Comparison of ENCODE assay signal across 1 cellular context in the genomic region with DNA sequence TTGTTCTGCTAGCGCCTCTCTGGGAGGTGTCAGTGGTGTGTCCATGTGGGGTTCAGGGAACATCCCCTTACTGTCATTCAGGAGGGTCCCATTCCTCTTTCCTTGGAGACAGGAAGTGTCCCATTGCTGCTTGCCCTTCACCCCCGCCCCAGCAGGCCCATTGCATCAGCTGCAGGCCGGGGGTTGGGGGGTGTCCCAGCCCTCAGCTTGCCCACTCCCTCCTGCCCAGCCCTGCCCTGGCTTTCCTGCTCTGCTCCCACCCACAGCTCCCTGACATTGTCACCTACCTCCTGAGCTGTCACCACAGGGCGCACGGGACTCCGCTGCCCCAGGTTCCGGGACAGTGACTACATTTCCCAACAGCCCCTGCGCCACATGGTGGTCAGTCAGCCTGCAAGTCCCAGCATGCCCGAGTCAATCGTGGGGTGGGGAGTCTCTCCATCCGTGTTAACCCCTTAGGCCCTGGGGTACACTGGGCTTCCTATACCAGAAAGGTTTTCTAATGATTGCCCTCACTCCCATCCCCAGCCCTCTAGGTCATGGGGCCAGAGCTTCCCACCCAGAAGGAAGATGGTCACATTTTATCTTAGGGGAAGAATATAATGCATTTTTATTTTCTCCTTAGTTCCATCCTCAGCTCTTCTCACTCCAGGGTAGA.
A peak's percentile ranks its signal among the peaks of the same experiment; 100 is the strongest.
TF ChIP-seq lines count a peak whose summit lies in the region.

A gene (minus strand): TSS at position 351 of the 658 bp plus-strand sequence. CDS start 745 bp downstream, outside the sequence.

TF ChIP-seq in K562, 482 proteins besides CTCF, POLR2A, EP300 and RAD21 (continued from another document and continues in another):
- TF ChIP-seq, protein P1, sequence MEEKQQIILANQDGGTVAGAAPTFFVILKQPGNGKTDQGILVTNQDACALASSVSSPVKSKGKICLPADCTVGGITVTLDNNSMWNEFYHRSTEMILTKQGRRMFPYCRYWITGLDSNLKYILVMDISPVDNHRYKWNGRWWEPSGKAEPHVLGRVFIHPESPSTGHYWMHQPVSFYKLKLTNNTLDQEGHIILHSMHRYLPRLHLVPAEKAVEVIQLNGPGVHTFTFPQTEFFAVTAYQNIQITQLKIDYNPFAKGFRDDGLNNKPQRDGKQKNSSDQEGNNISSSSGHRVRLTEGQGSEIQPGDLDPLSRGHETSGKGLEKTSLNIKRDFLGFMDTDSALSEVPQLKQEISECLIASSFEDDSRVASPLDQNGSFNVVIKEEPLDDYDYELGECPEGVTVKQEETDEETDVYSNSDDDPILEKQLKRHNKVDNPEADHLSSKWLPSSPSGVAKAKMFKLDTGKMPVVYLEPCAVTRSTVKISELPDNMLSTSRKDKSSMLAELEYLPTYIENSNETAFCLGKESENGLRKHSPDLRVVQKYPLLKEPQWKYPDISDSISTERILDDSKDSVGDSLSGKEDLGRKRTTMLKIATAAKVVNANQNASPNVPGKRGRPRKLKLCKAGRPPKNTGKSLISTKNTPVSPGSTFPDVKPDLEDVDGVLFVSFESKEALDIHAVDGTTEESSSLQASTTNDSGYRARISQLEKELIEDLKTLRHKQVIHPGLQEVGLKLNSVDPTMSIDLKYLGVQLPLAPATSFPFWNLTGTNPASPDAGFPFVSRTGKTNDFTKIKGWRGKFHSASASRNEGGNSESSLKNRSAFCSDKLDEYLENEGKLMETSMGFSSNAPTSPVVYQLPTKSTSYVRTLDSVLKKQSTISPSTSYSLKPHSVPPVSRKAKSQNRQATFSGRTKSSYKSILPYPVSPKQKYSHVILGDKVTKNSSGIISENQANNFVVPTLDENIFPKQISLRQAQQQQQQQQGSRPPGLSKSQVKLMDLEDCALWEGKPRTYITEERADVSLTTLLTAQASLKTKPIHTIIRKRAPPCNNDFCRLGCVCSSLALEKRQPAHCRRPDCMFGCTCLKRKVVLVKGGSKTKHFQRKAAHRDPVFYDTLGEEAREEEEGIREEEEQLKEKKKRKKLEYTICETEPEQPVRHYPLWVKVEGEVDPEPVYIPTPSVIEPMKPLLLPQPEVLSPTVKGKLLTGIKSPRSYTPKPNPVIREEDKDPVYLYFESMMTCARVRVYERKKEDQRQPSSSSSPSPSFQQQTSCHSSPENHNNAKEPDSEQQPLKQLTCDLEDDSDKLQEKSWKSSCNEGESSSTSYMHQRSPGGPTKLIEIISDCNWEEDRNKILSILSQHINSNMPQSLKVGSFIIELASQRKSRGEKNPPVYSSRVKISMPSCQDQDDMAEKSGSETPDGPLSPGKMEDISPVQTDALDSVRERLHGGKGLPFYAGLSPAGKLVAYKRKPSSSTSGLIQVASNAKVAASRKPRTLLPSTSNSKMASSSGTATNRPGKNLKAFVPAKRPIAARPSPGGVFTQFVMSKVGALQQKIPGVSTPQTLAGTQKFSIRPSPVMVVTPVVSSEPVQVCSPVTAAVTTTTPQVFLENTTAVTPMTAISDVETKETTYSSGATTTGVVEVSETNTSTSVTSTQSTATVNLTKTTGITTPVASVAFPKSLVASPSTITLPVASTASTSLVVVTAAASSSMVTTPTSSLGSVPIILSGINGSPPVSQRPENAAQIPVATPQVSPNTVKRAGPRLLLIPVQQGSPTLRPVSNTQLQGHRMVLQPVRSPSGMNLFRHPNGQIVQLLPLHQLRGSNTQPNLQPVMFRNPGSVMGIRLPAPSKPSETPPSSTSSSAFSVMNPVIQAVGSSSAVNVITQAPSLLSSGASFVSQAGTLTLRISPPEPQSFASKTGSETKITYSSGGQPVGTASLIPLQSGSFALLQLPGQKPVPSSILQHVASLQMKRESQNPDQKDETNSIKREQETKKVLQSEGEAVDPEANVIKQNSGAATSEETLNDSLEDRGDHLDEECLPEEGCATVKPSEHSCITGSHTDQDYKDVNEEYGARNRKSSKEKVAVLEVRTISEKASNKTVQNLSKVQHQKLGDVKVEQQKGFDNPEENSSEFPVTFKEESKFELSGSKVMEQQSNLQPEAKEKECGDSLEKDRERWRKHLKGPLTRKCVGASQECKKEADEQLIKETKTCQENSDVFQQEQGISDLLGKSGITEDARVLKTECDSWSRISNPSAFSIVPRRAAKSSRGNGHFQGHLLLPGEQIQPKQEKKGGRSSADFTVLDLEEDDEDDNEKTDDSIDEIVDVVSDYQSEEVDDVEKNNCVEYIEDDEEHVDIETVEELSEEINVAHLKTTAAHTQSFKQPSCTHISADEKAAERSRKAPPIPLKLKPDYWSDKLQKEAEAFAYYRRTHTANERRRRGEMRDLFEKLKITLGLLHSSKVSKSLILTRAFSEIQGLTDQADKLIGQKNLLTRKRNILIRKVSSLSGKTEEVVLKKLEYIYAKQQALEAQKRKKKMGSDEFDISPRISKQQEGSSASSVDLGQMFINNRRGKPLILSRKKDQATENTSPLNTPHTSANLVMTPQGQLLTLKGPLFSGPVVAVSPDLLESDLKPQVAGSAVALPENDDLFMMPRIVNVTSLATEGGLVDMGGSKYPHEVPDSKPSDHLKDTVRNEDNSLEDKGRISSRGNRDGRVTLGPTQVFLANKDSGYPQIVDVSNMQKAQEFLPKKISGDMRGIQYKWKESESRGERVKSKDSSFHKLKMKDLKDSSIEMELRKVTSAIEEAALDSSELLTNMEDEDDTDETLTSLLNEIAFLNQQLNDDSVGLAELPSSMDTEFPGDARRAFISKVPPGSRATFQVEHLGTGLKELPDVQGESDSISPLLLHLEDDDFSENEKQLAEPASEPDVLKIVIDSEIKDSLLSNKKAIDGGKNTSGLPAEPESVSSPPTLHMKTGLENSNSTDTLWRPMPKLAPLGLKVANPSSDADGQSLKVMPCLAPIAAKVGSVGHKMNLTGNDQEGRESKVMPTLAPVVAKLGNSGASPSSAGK (IDR thresholded peaks at IDR 0.05), result no peak
- 0 out of 2 replicates have a peak, but pooled peaks have one; percentile 10 for TF ChIP-seq ZNF165 (CRISPR knock-in tag; IDR thresholded peaks at IDR 0.05; ENCODE audit: borderline replicate concordance)
- no peak for TF ChIP-seq ZNF12 (CRISPR knock-in tag; IDR thresholded peaks at IDR 0.05)
- TF ChIP-seq, protein P2, sequence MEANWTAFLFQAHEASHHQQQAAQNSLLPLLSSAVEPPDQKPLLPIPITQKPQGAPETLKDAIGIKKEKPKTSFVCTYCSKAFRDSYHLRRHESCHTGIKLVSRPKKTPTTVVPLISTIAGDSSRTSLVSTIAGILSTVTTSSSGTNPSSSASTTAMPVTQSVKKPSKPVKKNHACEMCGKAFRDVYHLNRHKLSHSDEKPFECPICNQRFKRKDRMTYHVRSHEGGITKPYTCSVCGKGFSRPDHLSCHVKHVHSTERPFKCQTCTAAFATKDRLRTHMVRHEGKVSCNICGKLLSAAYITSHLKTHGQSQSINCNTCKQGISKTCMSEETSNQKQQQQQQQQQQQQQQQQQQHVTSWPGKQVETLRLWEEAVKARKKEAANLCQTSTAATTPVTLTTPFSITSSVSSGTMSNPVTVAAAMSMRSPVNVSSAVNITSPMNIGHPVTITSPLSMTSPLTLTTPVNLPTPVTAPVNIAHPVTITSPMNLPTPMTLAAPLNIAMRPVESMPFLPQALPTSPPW (CRISPR knock-in tag; IDR thresholded peaks at IDR 0.05), result peak; percentile 86
- TF ChIP-seq, protein P3, sequence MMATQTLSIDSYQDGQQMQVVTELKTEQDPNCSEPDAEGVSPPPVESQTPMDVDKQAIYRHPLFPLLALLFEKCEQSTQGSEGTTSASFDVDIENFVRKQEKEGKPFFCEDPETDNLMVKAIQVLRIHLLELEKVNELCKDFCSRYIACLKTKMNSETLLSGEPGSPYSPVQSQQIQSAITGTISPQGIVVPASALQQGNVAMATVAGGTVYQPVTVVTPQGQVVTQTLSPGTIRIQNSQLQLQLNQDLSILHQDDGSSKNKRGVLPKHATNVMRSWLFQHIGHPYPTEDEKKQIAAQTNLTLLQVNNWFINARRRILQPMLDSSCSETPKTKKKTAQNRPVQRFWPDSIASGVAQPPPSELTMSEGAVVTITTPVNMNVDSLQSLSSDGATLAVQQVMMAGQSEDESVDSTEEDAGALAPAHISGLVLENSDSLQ (IDR thresholded peaks at IDR 0.05), result peak; percentile 86
- no peak for TF ChIP-seq ZNF354B (CRISPR knock-in tag; IDR thresholded peaks at IDR 0.05)
- TF ChIP-seq, protein P4, sequence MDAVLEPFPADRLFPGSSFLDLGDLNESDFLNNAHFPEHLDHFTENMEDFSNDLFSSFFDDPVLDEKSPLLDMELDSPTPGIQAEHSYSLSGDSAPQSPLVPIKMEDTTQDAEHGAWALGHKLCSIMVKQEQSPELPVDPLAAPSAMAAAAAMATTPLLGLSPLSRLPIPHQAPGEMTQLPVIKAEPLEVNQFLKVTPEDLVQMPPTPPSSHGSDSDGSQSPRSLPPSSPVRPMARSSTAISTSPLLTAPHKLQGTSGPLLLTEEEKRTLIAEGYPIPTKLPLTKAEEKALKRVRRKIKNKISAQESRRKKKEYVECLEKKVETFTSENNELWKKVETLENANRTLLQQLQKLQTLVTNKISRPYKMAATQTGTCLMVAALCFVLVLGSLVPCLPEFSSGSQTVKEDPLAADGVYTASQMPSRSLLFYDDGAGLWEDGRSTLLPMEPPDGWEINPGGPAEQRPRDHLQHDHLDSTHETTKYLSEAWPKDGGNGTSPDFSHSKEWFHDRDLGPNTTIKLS (IDR thresholded peaks at IDR 0.05; ENCODE audit: borderline replicate concordance, low read depth), result peak; percentile 89
- TF ChIP-seq STAT5A (IDR thresholded peaks at IDR 0.05; ENCODE audit: borderline replicate concordance, low read length), result no peak
- TF ChIP-seq ZNF717 (CRISPR knock-in tag; IDR thresholded peaks at IDR 0.05), result no peak
- TF ChIP-seq, protein P5, sequence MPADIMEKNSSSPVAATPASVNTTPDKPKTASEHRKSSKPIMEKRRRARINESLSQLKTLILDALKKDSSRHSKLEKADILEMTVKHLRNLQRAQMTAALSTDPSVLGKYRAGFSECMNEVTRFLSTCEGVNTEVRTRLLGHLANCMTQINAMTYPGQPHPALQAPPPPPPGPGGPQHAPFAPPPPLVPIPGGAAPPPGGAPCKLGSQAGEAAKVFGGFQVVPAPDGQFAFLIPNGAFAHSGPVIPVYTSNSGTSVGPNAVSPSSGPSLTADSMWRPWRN (IDR thresholded peaks at IDR 0.05; ENCODE audit: low read depth), result no peak
- peak; percentile 35; the same call in 1 of the 2 replicates for TF ChIP-seq ZBTB1 (CRISPR knock-in tag; IDR thresholded peaks at IDR 0.05; ENCODE audit: borderline replicate concordance, low read depth)
- TF ChIP-seq ZNF23 (CRISPR knock-in tag; IDR thresholded peaks at IDR 0.05), result no peak
- no peak for TF ChIP-seq ZNF785 (CRISPR knock-in tag; IDR thresholded peaks at IDR 0.05)
- no peak; the same call in 1 of the 2 replicates for TF ChIP-seq ZKSCAN1 (IDR thresholded peaks at IDR 0.05; ENCODE audit: low read depth, low read length)
- TF ChIP-seq EP400 (IDR thresholded peaks at IDR 0.05), result peak; percentile 97
- no peak for TF ChIP-seq NR2C2 (CRISPR knock-in tag; IDR thresholded peaks at IDR 0.05)
- peak; percentile 88 for TF ChIP-seq NR2C2 (tag; IDR thresholded peaks at IDR 0.05)
- TF ChIP-seq MAFK (IDR thresholded peaks at IDR 0.05; ENCODE audit: low read length), result no peak
- no peak for TF ChIP-seq HDAC3 (IDR thresholded peaks at IDR 0.05; ENCODE audit: borderline replicate concordance, partially characterized antibody)
- TF ChIP-seq MECOM (CRISPR knock-in tag; IDR thresholded peaks at IDR 0.05), result no peak
- TF ChIP-seq, protein P6, sequence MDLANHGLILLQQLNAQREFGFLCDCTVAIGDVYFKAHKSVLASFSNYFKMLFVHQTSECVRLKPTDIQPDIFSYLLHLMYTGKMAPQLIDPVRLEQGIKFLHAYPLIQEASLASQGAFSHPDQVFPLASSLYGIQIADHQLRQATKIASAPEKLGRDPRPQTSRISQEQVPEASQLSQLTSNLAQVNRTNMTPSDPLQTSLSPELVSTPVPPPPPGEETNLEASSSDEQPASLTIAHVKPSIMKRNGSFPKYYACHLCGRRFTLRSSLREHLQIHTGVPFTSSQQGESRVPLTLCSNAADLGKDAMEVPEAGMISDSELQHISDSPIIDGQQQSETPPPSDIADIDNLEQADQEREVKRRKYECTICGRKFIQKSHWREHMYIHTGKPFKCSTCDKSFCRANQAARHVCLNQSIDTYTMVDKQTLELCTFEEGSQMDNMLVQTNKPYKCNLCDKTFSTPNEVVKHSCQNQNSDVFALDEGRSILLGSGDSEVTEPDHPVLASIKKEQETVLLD (IDR thresholded peaks at IDR 0.05), result peak; percentile 40; the same call in 1 of the 2 replicates
- TF ChIP-seq IFI16 (CRISPR knock-in tag; IDR thresholded peaks at IDR 0.05), result no peak
- TF ChIP-seq, protein P7, sequence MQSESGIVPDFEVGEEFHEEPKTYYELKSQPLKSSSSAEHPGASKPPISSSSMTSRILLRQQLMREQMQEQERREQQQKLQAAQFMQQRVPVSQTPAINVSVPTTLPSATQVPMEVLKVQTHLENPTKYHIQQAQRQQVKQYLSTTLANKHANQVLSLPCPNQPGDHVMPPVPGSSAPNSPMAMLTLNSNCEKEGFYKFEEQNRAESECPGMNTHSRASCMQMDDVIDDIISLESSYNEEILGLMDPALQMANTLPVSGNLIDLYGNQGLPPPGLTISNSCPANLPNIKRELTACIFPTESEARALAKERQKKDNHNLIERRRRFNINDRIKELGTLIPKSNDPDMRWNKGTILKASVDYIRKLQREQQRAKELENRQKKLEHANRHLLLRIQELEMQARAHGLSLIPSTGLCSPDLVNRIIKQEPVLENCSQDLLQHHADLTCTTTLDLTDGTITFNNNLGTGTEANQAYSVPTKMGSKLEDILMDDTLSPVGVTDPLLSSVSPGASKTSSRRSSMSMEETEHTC (IDR thresholded peaks at IDR 0.05), result peak; percentile 48; the same call in 1 of the 2 replicates
- TF ChIP-seq PTTG1 (tag; IDR thresholded peaks at IDR 0.05; ENCODE audit: low read depth), result no peak
- no peak; the same call in 1 of the 2 replicates for TF ChIP-seq ZNF707 (CRISPR knock-in tag; conservative IDR thresholded peaks at IDR 0.05)
- peak; percentile 93 for TF ChIP-seq CREM (IDR thresholded peaks at IDR 0.05; ENCODE audit: low read depth)
- TF ChIP-seq POLR2B (IDR thresholded peaks at IDR 0.05; ENCODE audit: low read depth, partially characterized antibody), result peak; percentile 47
- peak; percentile 89 to 91 for TF ChIP-seq SIX5 (IDR thresholded peaks at IDR 0.05; ENCODE audit: borderline replicate concordance in 1 of 2, insufficient read depth in 1 of 2, low read depth in 1 of 2, low read length in 2 of 2)
- TF ChIP-seq ARID2 (IDR thresholded peaks at IDR 0.05), result no peak
- no peak for TF ChIP-seq STAG1 (CRISPR knock-in tag; IDR thresholded peaks at IDR 0.05; ENCODE audit: borderline replicate concordance)
- TF ChIP-seq, protein P8, sequence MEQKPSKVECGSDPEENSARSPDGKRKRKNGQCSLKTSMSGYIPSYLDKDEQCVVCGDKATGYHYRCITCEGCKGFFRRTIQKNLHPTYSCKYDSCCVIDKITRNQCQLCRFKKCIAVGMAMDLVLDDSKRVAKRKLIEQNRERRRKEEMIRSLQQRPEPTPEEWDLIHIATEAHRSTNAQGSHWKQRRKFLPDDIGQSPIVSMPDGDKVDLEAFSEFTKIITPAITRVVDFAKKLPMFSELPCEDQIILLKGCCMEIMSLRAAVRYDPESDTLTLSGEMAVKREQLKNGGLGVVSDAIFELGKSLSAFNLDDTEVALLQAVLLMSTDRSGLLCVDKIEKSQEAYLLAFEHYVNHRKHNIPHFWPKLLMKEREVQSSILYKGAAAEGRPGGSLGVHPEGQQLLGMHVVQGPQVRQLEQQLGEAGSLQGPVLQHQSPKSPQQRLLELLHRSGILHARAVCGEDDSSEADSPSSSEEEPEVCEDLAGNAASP (IDR thresholded peaks at IDR 0.05), result no peak
- TF ChIP-seq, protein P9, sequence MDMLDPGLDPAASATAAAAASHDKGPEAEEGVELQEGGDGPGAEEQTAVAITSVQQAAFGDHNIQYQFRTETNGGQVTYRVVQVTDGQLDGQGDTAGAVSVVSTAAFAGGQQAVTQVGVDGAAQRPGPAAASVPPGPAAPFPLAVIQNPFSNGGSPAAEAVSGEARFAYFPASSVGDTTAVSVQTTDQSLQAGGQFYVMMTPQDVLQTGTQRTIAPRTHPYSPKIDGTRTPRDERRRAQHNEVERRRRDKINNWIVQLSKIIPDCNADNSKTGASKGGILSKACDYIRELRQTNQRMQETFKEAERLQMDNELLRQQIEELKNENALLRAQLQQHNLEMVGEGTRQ (CRISPR knock-in tag; IDR thresholded peaks at IDR 0.05), result peak; percentile 87
- TF ChIP-seq CHD2 (IDR thresholded peaks at IDR 0.05; ENCODE audit: low read depth, low read length), result no peak
